13 cellular contexts compared by ENCODE assay signal in the genomic region with DNA sequence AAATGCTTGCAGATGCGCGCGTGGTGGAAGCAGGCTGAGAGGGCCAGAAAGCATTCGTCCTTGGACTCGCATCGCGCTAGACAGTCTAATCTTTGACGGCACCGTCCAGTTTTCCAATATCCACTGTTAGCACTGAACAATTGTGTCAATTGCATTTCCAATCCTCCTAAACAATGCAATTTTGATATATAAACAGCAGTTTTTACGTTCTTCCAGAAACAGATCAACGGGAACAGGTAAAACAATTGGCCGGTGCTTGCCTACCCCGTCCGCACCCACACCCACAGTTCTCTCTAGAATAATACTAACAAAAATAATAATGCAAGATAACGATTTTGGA. TPM values are rescaled to one million over a fixed set of nuclear protein-coding genes. Genes with fewer than 3 reads are reported as not detected.
DNase-seq lines count a peak whose midpoint lies in the region; ATAC-seq and TF ChIP-seq lines count a peak whose summit lies in the region.
"Had no signal": no experiment of that assay in that cellular context is flagged by ENCODE, and none has a peak within 500 bp of the region (broad histone marks: within the 10 kb centered on the region; RNA-seq: fewer than 3 reads in every experiment).

No MANE protein-coding gene starts in this region.

- H2AFZ ChIP-seq in KMS-11 (ENCODE audit: low read depth) (peak overlapping the region; percentile 70), neural progenitor cell (replicated peaks) (peak overlapping the region; percentile 80)

- no peaks in the 10 kb centered on the region for H3K4me1 ChIP-seq in CD8-positive, alpha-beta T cell (ENCODE audit: insufficient read depth, low read length)
- H3K4me1 ChIP-seq in KMS-11 (ENCODE audit: low read depth, poor library complexity, severe bottlenecking) (peaks cover 3% of the 10 kb centered on the region), neural progenitor cell (no peaks in the 10 kb centered on the region)

- H3K4me3 Mint-ChIP-seq in CD8-positive, alpha-beta T cell, result no peak overlapping the region
- peak overlapping the region; percentile 54 for H3K4me3 Mint-ChIP-seq in central memory CD8-positive, alpha-beta T cell
- H3K4me3 Mint-ChIP-seq in neural progenitor cell, result peak overlapping the region; percentile 80

- DNase-seq in CD8-positive, alpha-beta T cell, result no peak
- DNase-seq in central memory CD8-positive, alpha-beta T cell (ENCODE audit: low spot score in 2 of 2), result no peak
- DNase-seq in neural progenitor cell (ENCODE audit: low spot score) (no peak), NCI-H1105 treated with DMSO at 0.1 percent for 48 hours (lab: John Stamatoyannopoulos, UW) (no peak), HT-29 (ENCODE audit: low spot score) (no peak)
- DNase-seq in stimulated activated CD4-positive, alpha-beta T cell treated with anti-CD3 and anti-CD28 coated beads, Interleukin-2, amount 100 ng/mL, for 48 hours, result no peak
- DNase-seq: DMS79, NCI-H1436 treated with DMSO at 0.1 percent for 48 hours, nucleus accumbens had no signal

- peaks cover 6% of the 10 kb centered on the region for H3K27me3 ChIP-seq in CD8-positive, alpha-beta T cell (ENCODE audit: insufficient read depth, low read length)
- peaks cover 7% of the 10 kb centered on the region for H3K27me3 ChIP-seq in KMS-11 (ENCODE audit: insufficient read depth, low read depth)
- H3K27me3 ChIP-seq in neural progenitor cell, result peaks cover 24% of the 10 kb centered on the region
- H3K27me3 ChIP-seq: Peyer's patch had no signal

- POLR2A ChIA-PET in CD8-positive, alpha-beta T cell (lab: Charles Lee), result interaction anchor here (1.1 to 1.3 kb wide), 2 partner anchors 63 to 71 kb away, joined by 3 to 5 read pairs; no protein-coding TSS in a partner anchor

- H3K4me1 Mint-ChIP-seq in CD8-positive, alpha-beta T cell (ENCODE audit: low read depth), result peaks cover 8% of the 10 kb centered on the region
- no peaks in the 10 kb centered on the region for H3K4me1 Mint-ChIP-seq in central memory CD8-positive, alpha-beta T cell
- peaks cover 15% of the 10 kb centered on the region for H3K4me1 Mint-ChIP-seq in neural progenitor cell

- H3F3A ChIP-seq in neural progenitor cell (ENCODE audit: low read depth), result peaks cover 13% of the 10 kb centered on the region

- H3K36me3 Mint-ChIP-seq in CD8-positive, alpha-beta T cell, result no peaks in the 10 kb centered on the region
- H3K36me3 Mint-ChIP-seq in central memory CD8-positive, alpha-beta T cell (ENCODE audit: insufficient read depth), result peaks cover 2% of the 10 kb centered on the region
- no peaks in the 10 kb centered on the region for H3K36me3 Mint-ChIP-seq in neural progenitor cell

- TF ChIP-seq CTCF in CD8-positive, alpha-beta T cell (IDR thresholded peaks at IDR 0.05), result peak; percentile 29
- TF ChIP-seq CTCF in KMS-11 (conservative IDR thresholded peaks at IDR 0.05; ENCODE audit: low read depth, low read length) (peak; percentile 4; the same call in 1 of the 2 replicates), neural progenitor cell (IDR thresholded peaks at IDR 0.05) (no peak)

- H3K79me2 ChIP-seq in KMS-11 (ENCODE audit: insufficient read depth, low read depth) (no peaks in the 10 kb centered on the region), neural progenitor cell (ENCODE audit: low read depth) (no peaks in the 10 kb centered on the region)

- ATAC-seq in CD8-positive, alpha-beta T cell, result no peak
- no peak for ATAC-seq in central memory CD8-positive, alpha-beta T cell (replicated peaks; ENCODE audit: extremely low read depth, poor library complexity, severe bottlenecking)
- ATAC-seq in HG02571 (IDR thresholded peaks at IDR 0.05; ENCODE audit: unreplicated experiment), result no peak

- H3K4me3 ChIP-seq in CD8-positive, alpha-beta T cell (ENCODE audit: low read depth, low read length), result no peak overlapping the region
- no peak overlapping the region for H3K4me3 ChIP-seq in KMS-11 (IDR thresholded peaks at IDR 0.05; ENCODE audit: insufficient read depth, low read depth, low read length)
- peak overlapping the region; percentile 48 for H3K4me3 ChIP-seq in neural progenitor cell

- CTCF ChIA-PET in CD8-positive, alpha-beta T cell (lab: Charles Lee), result interaction anchor here (0.6 to 7.7 kb wide), 17 partner anchors 10 to 470 kb away, joined by 3 to 140 read pairs (median 6); a partner anchor contains a TSS

- peaks cover 24% of the 10 kb centered on the region for H3K27me3 Mint-ChIP-seq in CD8-positive, alpha-beta T cell (ENCODE audit: low read depth)
- H3K27me3 Mint-ChIP-seq in central memory CD8-positive, alpha-beta T cell, result peaks cover 64% of the 10 kb centered on the region
- H3K27me3 Mint-ChIP-seq in neural progenitor cell (ENCODE audit: insufficient read depth, low read depth), result peaks cover 50% of the 10 kb centered on the region

- no peaks in the 10 kb centered on the region for H3K9me3 ChIP-seq in CD8-positive, alpha-beta T cell (ENCODE audit: low read length)
- H3K9me3 ChIP-seq in neural progenitor cell (ENCODE audit: low read depth), result no peaks in the 10 kb centered on the region
- H3K9me3 ChIP-seq: adrenal gland had no signal

- no peak overlapping the region for H3K27ac Mint-ChIP-seq in CD8-positive, alpha-beta T cell
- H3K27ac Mint-ChIP-seq in central memory CD8-positive, alpha-beta T cell (ENCODE audit: low read depth), result no peak overlapping the region
- no peak overlapping the region for H3K27ac Mint-ChIP-seq in neural progenitor cell

- no peak overlapping the region for H3K9ac ChIP-seq in KMS-11
- H3K9ac ChIP-seq in neural progenitor cell, result no peak overlapping the region

- H4K20me1 ChIP-seq in KMS-11 (ENCODE audit: insufficient read depth), result no peaks in the 10 kb centered on the region
- no peaks in the 10 kb centered on the region for H4K20me1 ChIP-seq in neural progenitor cell (ENCODE audit: low read depth)

- no peaks in the 10 kb centered on the region for H3K36me3 ChIP-seq in CD8-positive, alpha-beta T cell (ENCODE audit: insufficient read depth, low read length)
- H3K36me3 ChIP-seq in KMS-11 (ENCODE audit: insufficient read depth) (no peaks in the 10 kb centered on the region), neural progenitor cell (no peaks in the 10 kb centered on the region)
- H3K36me3 ChIP-seq: adrenal gland, Peyer's patch had no signal

- H3K9me3 Mint-ChIP-seq in CD8-positive, alpha-beta T cell, result no peaks in the 10 kb centered on the region
- no peaks in the 10 kb centered on the region for H3K9me3 Mint-ChIP-seq in central memory CD8-positive, alpha-beta T cell
- H3K9me3 Mint-ChIP-seq in neural progenitor cell, result no peaks in the 10 kb centered on the region

- intact Hi-C loops in CD8-positive, alpha-beta T cell (cut with DNase I, micrococcal nuclease), result loop anchor here (1.0 to 10.0 kb wide), 7 partner anchors 10 to 1867 kb away; no protein-coding TSS in a partner anchor

- no peak overlapping the region for H3K27ac ChIP-seq in CD8-positive, alpha-beta T cell (ENCODE audit: low read depth, low read length)
- H3K27ac ChIP-seq in KMS-11 (no peak overlapping the region), neural progenitor cell (no peak overlapping the region)
- H3K27ac ChIP-seq: adrenal gland, Peyer's patch had no signal

- H3K4me2 ChIP-seq in KMS-11 (peak overlapping the region; percentile 56), neural progenitor cell (peak overlapping the region; percentile 84)

RNA-seq across cellular contexts. Expression of a gene that starts 17.2 kb away (rescaled TPM):
- total RNA-seq in CD8-positive, alpha-beta T cell, result not detected
- total RNA-seq in neural progenitor cell (ENCODE audit: low replicate concordance), result not detected in 2 replicates
- not detected in 2 replicates for total RNA-seq in HT-29 (2014; rRNA removed; shearing (Covaris generic))
- total RNA-seq: Peyer's patch had no signal

RNA-seq across cellular contexts. Expression of a gene that starts 35.6 kb away (rescaled TPM):
- not detected for total RNA-seq in CD8-positive, alpha-beta T cell
- total RNA-seq in neural progenitor cell (ENCODE audit: low replicate concordance), result not detected in 2 replicates
- not detected in 2 replicates for total RNA-seq in HT-29 (2014; rRNA removed; shearing (Covaris generic))
